Comparison of ENCODE assay signal across 34 cellular contexts in genomic region chrY:15650056-15650455, GRCh38.
"Had no signal": no experiment of that assay in that cellular context is flagged by ENCODE, and none has a peak within 500 bp of the region (broad histone marks: within the 10 kb centered on the region; RNA-seq: fewer than 3 reads in every experiment).

No MANE protein-coding gene starts in this region.

- H3K9me3 ChIP-seq: MG63 had no signal

- H3K36me3 ChIP-seq: MG63 had no signal

- H3K27ac ChIP-seq: KMS-11 had no signal

- DNase-seq: Karpas-422, Kasumi-1, KG1, MG63, MM.1S, MV-4-11, NCI-H1048, NCI-H1092, NCI-H1092 treated with DMSO at 0.1 percent for 48 hours, NCI-H1105, NCI-H1105 treated with DMSO at 0.1 percent for 48 hours, NCI-H1417, NCI-H1417 treated with DMSO at 0.1 percent for 48 hours, NCI-H1436, NCI-H1436 treated with DMSO at 0.1 percent for 48 hours, NCI-H146, NCI-H1694, NCI-H1694 treated with DMSO at 0.1 percent for 48 hours, NCI-H187, NCI-H187 treated with DMSO at 0.1 percent for 48 hours, NCI-H1930, NCI-H2029, NCI-H2029 treated with DMSO at 0.1 percent for 48 hours, NCI-H2081, NCI-H2081 treated with DMSO at 0.1 percent for 48 hours, NCI-H2107, NCI-H2171, NCI-H2171 treated with DMSO at 0.1 percent for 48 hours, NCI-H2227 treated with DMSO at 0.1 percent for 48 hours, NCI-H226, NCI-H345, NCI-H446, NCI-H446 treated with DMSO at 0.1 percent for 48 hours had no signal

- H3K27me3 ChIP-seq: MG63 had no signal

- H3K4me3 ChIP-seq: MG63 had no signal
